ENCODE assay signal across 11 cellular contexts in genomic region chr10:68088744-68089143, GRCh38. TPM values are rescaled to one million over a fixed set of nuclear protein-coding genes. Genes with fewer than 3 reads are reported as not detected.
A peak's percentile ranks its signal among the peaks of the same experiment; 100 is the strongest.
DNase-seq lines count a peak whose midpoint lies in the region; ATAC-seq and TF ChIP-seq lines count a peak whose summit lies in the region.
"Had no signal": no experiment of that assay in that cellular context is flagged by ENCODE, and none has a peak within 500 bp of the region (broad histone marks: within the 10 kb centered on the region; RNA-seq: fewer than 3 reads in every experiment).

No MANE protein-coding gene starts in this region.

- CTCF ChIA-PET in activated naive CD4-positive, alpha-beta T cell treated with anti-CD3 and anti-CD28 coated beads for 36 hours (lab: Charles Lee) = interaction anchor here (0.6 to 1.4 kb wide), 2 partner anchors 260 to 323 kb away, joined by 3 to 6 read pairs; no protein-coding TSS in a partner anchor
- CTCF ChIA-PET in activated naive CD4-positive, alpha-beta T cell treated with anti-CD3 and anti-CD28 coated beads, Interleukin-2, amount 10 ng/mL, durations not matched to agents 7 days and 5 days (lab: Charles Lee) = no interaction called here

- ATAC-seq in HG02678 (IDR thresholded peaks at IDR 0.05; ENCODE audit: unreplicated experiment) = peak; percentile 57
- peak; percentile 70 for ATAC-seq in omental fat pad (ENCODE audit: low FRiP score)
- ATAC-seq in HG03280 (IDR thresholded peaks at IDR 0.05; ENCODE audit: unreplicated experiment) = no peak
- ATAC-seq in HG03460 (IDR thresholded peaks at IDR 0.05; ENCODE audit: unreplicated experiment) = no peak
- ATAC-seq: esophagus mucosa, left lobe of liver had no signal

- intact Hi-C loops in activated naive CD4-positive, alpha-beta T cell treated with anti-CD3 and anti-CD28 coated beads for 36 hours (cut with micrococcal nuclease) = loop anchor here (5.0 kb wide), 1 partner anchor 301 kb away; no protein-coding TSS in a partner anchor

- H3K27me3 Mint-ChIP-seq in activated naive CD4-positive, alpha-beta T cell treated with anti-CD3 and anti-CD28 coated beads for 36 hours (ENCODE audit: low read depth) = no peaks in the 10 kb centered on the region
- H3K27me3 Mint-ChIP-seq in activated naive CD4-positive, alpha-beta T cell treated with anti-CD3 and anti-CD28 coated beads, Interleukin-2, amount 10 ng/mL, durations not matched to agents 7 days and 5 days = peaks cover 5% of the 10 kb centered on the region
- no peaks in the 10 kb centered on the region for H3K27me3 Mint-ChIP-seq in T-helper 1 cell treated with Interleukin-12 subunit alpha and Interleukin-12 subunit beta and Interleukin-4 antibody, amounts not matched to agents 30 μg/mL and 1 μg/mL, for 36 hours (ENCODE audit: low read depth)

- H3K27ac Mint-ChIP-seq in activated naive CD4-positive, alpha-beta T cell treated with anti-CD3 and anti-CD28 coated beads for 36 hours = no peak overlapping the region
- H3K27ac Mint-ChIP-seq in activated naive CD4-positive, alpha-beta T cell treated with anti-CD3 and anti-CD28 coated beads, Interleukin-2, amount 10 ng/mL, durations not matched to agents 7 days and 5 days = no peak overlapping the region
- no peak overlapping the region for H3K27ac Mint-ChIP-seq in T-helper 1 cell treated with Interleukin-12 subunit alpha and Interleukin-12 subunit beta and Interleukin-4 antibody, amounts not matched to agents 30 μg/mL and 1 μg/mL, for 36 hours

- no peaks in the 10 kb centered on the region for H3K9me3 Mint-ChIP-seq in activated naive CD4-positive, alpha-beta T cell treated with anti-CD3 and anti-CD28 coated beads for 36 hours
- no peaks in the 10 kb centered on the region for H3K9me3 Mint-ChIP-seq in activated naive CD4-positive, alpha-beta T cell treated with anti-CD3 and anti-CD28 coated beads, Interleukin-2, amount 10 ng/mL, durations not matched to agents 7 days and 5 days
- H3K9me3 Mint-ChIP-seq in T-helper 1 cell treated with Interleukin-12 subunit alpha and Interleukin-12 subunit beta and Interleukin-4 antibody, amounts not matched to agents 30 μg/mL and 1 μg/mL, for 36 hours = no peaks in the 10 kb centered on the region

- H3K4me1 Mint-ChIP-seq in activated naive CD4-positive, alpha-beta T cell treated with anti-CD3 and anti-CD28 coated beads for 36 hours (ENCODE audit: low read depth) = peaks cover 9% of the 10 kb centered on the region
- peaks cover 11% of the 10 kb centered on the region for H3K4me1 Mint-ChIP-seq in activated naive CD4-positive, alpha-beta T cell treated with anti-CD3 and anti-CD28 coated beads, Interleukin-2, amount 10 ng/mL, durations not matched to agents 7 days and 5 days
- H3K4me1 Mint-ChIP-seq in T-helper 1 cell treated with Interleukin-12 subunit alpha and Interleukin-12 subunit beta and Interleukin-4 antibody, amounts not matched to agents 30 μg/mL and 1 μg/mL, for 36 hours (ENCODE audit: low read depth) = peaks cover 15% of the 10 kb centered on the region

- no peak overlapping the region for H3K4me3 Mint-ChIP-seq in activated naive CD4-positive, alpha-beta T cell treated with anti-CD3 and anti-CD28 coated beads for 36 hours
- no peak overlapping the region for H3K4me3 Mint-ChIP-seq in activated naive CD4-positive, alpha-beta T cell treated with anti-CD3 and anti-CD28 coated beads, Interleukin-2, amount 10 ng/mL, durations not matched to agents 7 days and 5 days
- peak overlapping the region; percentile 30 for H3K4me3 Mint-ChIP-seq in T-helper 1 cell treated with Interleukin-12 subunit alpha and Interleukin-12 subunit beta and Interleukin-4 antibody, amounts not matched to agents 30 μg/mL and 1 μg/mL, for 36 hours

- TF ChIP-seq CTCF in omental fat pad (IDR thresholded peaks at IDR 0.05) = no peak

- H3K36me3 Mint-ChIP-seq in activated naive CD4-positive, alpha-beta T cell treated with anti-CD3 and anti-CD28 coated beads for 36 hours (ENCODE audit: low read depth) = no peaks in the 10 kb centered on the region
- H3K36me3 Mint-ChIP-seq in activated naive CD4-positive, alpha-beta T cell treated with anti-CD3 and anti-CD28 coated beads, Interleukin-2, amount 10 ng/mL, durations not matched to agents 7 days and 5 days = no peaks in the 10 kb centered on the region
- no peaks in the 10 kb centered on the region for H3K36me3 Mint-ChIP-seq in T-helper 1 cell treated with Interleukin-12 subunit alpha and Interleukin-12 subunit beta and Interleukin-4 antibody, amounts not matched to agents 30 μg/mL and 1 μg/mL, for 36 hours (ENCODE audit: low read depth)

- DNase-seq in activated naive CD4-positive, alpha-beta T cell treated with anti-CD3 and anti-CD28 coated beads for 36 hours = peak; percentile 22
- no peak for DNase-seq in activated naive CD4-positive, alpha-beta T cell treated with anti-CD3 and anti-CD28 coated beads, Interleukin-2, amount 10 ng/mL, durations not matched to agents 7 days and 5 days
- no peak for DNase-seq in omental fat pad (ENCODE audit: low spot score)
- DNase-seq in NCI-H2081 (lab: John Stamatoyannopoulos, UW) = no peak
- DNase-seq: amniotic stem cell had no signal

RNA-seq across cellular contexts. Expression of gene HERC4, which starts 13.7 kb away (rescaled TPM):
- 10 to 100 TPM; 42.2 to 45.0 TPM for total RNA-seq in activated naive CD4-positive, alpha-beta T cell treated with anti-CD3 and anti-CD28 coated beads for 36 hours
- total RNA-seq in omental fat pad = 10 to 100 TPM; 37.0 to 67.6 (median 50.5) TPM

RNA-seq across cellular contexts. Expression of gene MYPN, which starts 20.5 kb away (rescaled TPM):
- not detected for total RNA-seq in activated naive CD4-positive, alpha-beta T cell treated with anti-CD3 and anti-CD28 coated beads for 36 hours
- not detected for total RNA-seq in omental fat pad
- total RNA-seq: left lobe of liver had no signal

Comparison
In these comparisons a context has a peak if more than half of its experiments do, and no peak if none do; other contexts are left out.
1. ATAC-seq: peak in HG02678 (single experiment) and omental fat pad (single experiment); none in HG03280 (single experiment) and HG03460 (single experiment).